Comparison of ENCODE assay signal across 2 cellular contexts in the genomic region with DNA sequence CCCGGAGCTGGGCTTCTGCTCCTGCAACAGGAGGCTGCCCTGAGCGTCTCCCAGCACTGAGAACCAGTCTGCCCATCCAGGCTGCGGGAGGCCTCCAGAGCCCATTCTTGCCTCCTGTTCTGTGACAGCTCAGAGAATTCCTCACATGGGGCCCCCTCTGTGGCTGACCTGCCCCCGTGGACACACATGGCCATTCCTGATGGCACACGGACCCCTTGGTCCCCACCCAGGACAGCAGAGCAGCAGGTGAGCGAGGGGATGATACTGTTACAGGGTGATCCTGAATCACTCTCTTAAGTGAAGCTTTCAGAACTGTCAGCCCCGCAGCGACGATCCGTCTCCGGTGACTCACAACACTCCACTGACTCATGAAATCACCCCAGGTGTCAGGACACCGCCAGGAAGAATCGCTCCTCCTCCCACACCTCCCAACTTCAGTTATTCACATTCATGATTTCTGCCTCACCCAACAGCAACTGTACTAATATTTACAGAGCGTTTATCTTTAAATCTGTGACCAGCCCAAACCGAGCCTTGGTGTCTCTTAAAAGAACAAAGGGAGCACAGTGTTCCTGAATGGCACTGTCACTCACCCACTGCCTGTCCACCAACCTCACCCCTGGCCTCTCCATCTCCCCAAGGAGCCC.
A peak's percentile ranks its signal among the peaks of the same experiment; 100 is the strongest.
TF ChIP-seq lines count a peak whose summit lies in the region.

No MANE protein-coding gene starts in this region.

TF ChIP-seq in PFSK-1, 5 proteins besides CTCF, POLR2A, EP300 and RAD21:
- TF ChIP-seq, protein P1, sequence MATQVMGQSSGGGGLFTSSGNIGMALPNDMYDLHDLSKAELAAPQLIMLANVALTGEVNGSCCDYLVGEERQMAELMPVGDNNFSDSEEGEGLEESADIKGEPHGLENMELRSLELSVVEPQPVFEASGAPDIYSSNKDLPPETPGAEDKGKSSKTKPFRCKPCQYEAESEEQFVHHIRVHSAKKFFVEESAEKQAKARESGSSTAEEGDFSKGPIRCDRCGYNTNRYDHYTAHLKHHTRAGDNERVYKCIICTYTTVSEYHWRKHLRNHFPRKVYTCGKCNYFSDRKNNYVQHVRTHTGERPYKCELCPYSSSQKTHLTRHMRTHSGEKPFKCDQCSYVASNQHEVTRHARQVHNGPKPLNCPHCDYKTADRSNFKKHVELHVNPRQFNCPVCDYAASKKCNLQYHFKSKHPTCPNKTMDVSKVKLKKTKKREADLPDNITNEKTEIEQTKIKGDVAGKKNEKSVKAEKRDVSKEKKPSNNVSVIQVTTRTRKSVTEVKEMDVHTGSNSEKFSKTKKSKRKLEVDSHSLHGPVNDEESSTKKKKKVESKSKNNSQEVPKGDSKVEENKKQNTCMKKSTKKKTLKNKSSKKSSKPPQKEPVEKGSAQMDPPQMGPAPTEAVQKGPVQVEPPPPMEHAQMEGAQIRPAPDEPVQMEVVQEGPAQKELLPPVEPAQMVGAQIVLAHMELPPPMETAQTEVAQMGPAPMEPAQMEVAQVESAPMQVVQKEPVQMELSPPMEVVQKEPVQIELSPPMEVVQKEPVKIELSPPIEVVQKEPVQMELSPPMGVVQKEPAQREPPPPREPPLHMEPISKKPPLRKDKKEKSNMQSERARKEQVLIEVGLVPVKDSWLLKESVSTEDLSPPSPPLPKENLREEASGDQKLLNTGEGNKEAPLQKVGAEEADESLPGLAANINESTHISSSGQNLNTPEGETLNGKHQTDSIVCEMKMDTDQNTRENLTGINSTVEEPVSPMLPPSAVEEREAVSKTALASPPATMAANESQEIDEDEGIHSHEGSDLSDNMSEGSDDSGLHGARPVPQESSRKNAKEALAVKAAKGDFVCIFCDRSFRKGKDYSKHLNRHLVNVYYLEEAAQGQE (IDR thresholded peaks at IDR 0.05; ENCODE audit: insufficient read depth in 1 of 2, low read depth in 2 of 2, low read length in 2 of 2) = peak; percentile 39 to 66; a peak in 1 of 4 replicates
- TF ChIP-seq FOXP2 (optimal IDR thresholded peaks at IDR 0.05; ENCODE audit: borderline replicate concordance, extremely low read depth, extremely low read length, insufficient read depth) (peak; percentile 14), TAF1 (IDR thresholded peaks at IDR 0.05; ENCODE audit: borderline replicate concordance, insufficient read depth, low read length) (peak; percentile 66; the same call in 1 of the 2 replicates), POLR2AphosphoS5 (IDR thresholded peaks at IDR 0.05; ENCODE audit: low read depth, low read length) (peak; percentile 40; the same call in 1 of the 2 replicates), SIN3A (IDR thresholded peaks at IDR 0.05; ENCODE audit: borderline replicate concordance, insufficient read depth, low read length) (peak; percentile 68; the same call in 1 of the 2 replicates)

TF ChIP-seq in WTC11, 78 proteins besides CTCF, POLR2A, EP300 and RAD21 (continued from another document):
- TF ChIP-seq, protein P2, sequence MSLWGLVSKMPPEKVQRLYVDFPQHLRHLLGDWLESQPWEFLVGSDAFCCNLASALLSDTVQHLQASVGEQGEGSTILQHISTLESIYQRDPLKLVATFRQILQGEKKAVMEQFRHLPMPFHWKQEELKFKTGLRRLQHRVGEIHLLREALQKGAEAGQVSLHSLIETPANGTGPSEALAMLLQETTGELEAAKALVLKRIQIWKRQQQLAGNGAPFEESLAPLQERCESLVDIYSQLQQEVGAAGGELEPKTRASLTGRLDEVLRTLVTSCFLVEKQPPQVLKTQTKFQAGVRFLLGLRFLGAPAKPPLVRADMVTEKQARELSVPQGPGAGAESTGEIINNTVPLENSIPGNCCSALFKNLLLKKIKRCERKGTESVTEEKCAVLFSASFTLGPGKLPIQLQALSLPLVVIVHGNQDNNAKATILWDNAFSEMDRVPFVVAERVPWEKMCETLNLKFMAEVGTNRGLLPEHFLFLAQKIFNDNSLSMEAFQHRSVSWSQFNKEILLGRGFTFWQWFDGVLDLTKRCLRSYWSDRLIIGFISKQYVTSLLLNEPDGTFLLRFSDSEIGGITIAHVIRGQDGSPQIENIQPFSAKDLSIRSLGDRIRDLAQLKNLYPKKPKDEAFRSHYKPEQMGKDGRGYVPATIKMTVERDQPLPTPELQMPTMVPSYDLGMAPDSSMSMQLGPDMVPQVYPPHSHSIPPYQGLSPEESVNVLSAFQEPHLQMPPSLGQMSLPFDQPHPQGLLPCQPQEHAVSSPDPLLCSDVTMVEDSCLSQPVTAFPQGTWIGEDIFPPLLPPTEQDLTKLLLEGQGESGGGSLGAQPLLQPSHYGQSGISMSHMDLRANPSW (CRISPR knock-in tag; conservative IDR thresholded peaks at IDR 0.05; ENCODE audit: low read depth) = no peak
- TF ChIP-seq GRHL2 (CRISPR knock-in tag; IDR thresholded peaks at IDR 0.05; ENCODE audit: insufficient replicate concordance, severe bottlenecking) = no peak
- TF ChIP-seq ZNF671 (CRISPR knock-in tag; IDR thresholded peaks at IDR 0.05) = no peak
- TF ChIP-seq GTF2I (CRISPR knock-in tag; conservative IDR thresholded peaks at IDR 0.05) = no peak
- TF ChIP-seq ZBTB21 (CRISPR knock-in tag; IDR thresholded peaks at IDR 0.05; ENCODE audit: borderline replicate concordance) = no peak
- TF ChIP-seq ZNF138 (CRISPR knock-in tag; conservative IDR thresholded peaks at IDR 0.05) = no peak
- TF ChIP-seq, protein P3, sequence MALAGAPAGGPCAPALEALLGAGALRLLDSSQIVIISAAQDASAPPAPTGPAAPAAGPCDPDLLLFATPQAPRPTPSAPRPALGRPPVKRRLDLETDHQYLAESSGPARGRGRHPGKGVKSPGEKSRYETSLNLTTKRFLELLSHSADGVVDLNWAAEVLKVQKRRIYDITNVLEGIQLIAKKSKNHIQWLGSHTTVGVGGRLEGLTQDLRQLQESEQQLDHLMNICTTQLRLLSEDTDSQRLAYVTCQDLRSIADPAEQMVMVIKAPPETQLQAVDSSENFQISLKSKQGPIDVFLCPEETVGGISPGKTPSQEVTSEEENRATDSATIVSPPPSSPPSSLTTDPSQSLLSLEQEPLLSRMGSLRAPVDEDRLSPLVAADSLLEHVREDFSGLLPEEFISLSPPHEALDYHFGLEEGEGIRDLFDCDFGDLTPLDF (CRISPR knock-in tag; IDR thresholded peaks at IDR 0.05) = no peak
- no peak for TF ChIP-seq ZNF263 (CRISPR knock-in tag; IDR thresholded peaks at IDR 0.05; ENCODE audit: low read depth)
- TF ChIP-seq, protein P4, sequence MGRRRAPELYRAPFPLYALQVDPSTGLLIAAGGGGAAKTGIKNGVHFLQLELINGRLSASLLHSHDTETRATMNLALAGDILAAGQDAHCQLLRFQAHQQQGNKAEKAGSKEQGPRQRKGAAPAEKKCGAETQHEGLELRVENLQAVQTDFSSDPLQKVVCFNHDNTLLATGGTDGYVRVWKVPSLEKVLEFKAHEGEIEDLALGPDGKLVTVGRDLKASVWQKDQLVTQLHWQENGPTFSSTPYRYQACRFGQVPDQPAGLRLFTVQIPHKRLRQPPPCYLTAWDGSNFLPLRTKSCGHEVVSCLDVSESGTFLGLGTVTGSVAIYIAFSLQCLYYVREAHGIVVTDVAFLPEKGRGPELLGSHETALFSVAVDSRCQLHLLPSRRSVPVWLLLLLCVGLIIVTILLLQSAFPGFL (CRISPR knock-in tag; IDR thresholded peaks at IDR 0.05; ENCODE audit: borderline replicate concordance) = no peak
- TF ChIP-seq, protein P5, sequence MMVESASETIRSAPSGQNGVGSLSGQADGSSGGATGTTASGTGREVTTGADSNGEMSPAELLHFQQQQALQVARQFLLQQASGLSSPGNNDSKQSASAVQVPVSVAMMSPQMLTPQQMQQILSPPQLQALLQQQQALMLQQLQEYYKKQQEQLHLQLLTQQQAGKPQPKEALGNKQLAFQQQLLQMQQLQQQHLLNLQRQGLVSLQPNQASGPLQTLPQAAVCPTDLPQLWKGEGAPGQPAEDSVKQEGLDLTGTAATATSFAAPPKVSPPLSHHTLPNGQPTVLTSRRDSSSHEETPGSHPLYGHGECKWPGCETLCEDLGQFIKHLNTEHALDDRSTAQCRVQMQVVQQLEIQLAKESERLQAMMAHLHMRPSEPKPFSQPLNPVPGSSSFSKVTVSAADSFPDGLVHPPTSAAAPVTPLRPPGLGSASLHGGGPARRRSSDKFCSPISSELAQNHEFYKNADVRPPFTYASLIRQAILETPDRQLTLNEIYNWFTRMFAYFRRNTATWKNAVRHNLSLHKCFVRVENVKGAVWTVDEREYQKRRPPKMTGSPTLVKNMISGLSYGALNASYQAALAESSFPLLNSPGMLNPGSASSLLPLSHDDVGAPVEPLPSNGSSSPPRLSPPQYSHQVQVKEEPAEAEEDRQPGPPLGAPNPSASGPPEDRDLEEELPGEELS (CRISPR knock-in tag; IDR thresholded peaks at IDR 0.05) = no peak
- TF ChIP-seq ZNF317 (CRISPR knock-in tag; IDR thresholded peaks at IDR 0.05; ENCODE audit: borderline replicate concordance, low read depth) = no peak
- no peak for TF ChIP-seq ESRRA (CRISPR knock-in tag; IDR thresholded peaks at IDR 0.05; ENCODE audit: borderline replicate concordance)
- TF ChIP-seq FOXJ3 (CRISPR knock-in tag; IDR thresholded peaks at IDR 0.05; ENCODE audit: borderline replicate concordance) = no peak
- TF ChIP-seq, protein P6, sequence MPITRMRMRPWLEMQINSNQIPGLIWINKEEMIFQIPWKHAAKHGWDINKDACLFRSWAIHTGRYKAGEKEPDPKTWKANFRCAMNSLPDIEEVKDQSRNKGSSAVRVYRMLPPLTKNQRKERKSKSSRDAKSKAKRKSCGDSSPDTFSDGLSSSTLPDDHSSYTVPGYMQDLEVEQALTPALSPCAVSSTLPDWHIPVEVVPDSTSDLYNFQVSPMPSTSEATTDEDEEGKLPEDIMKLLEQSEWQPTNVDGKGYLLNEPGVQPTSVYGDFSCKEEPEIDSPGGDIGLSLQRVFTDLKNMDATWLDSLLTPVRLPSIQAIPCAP (CRISPR knock-in tag; IDR thresholded peaks at IDR 0.05) = no peak
- TF ChIP-seq GABPB1 (CRISPR knock-in tag; IDR thresholded peaks at IDR 0.05) = no peak
TF ChIP-seq in WTC11: peak in this region for 0.
